Comparison of ENCODE assay signal across 16 cellular contexts in genomic region chr11:47572715-47573255, GRCh38. TPM values are rescaled to one million over a fixed set of nuclear protein-coding genes. Genes with fewer than 3 reads are reported as not detected.
DNase-seq lines count a peak whose midpoint lies in the region; ATAC-seq and TF ChIP-seq lines count a peak whose summit lies in the region.
"Had no signal": no experiment of that assay in that cellular context is flagged by ENCODE, and none has a peak within 500 bp of the region (broad histone marks: within the 10 kb centered on the region; RNA-seq: fewer than 3 reads in every experiment).

No MANE protein-coding gene starts in this region.

- peak overlapping the region in 2 of 3 donors; percentile 63 to 67 for H3K27ac Mint-ChIP-seq in IgD-negative memory B cell

- ATAC-seq in heart right ventricle (peak in 7 of 8 donors; percentile 10 to 66 (median 29)), HG03342 (IDR thresholded peaks at IDR 0.05; ENCODE audit: unreplicated experiment) (no peak)
- ATAC-seq: naive thymus-derived CD4-positive, alpha-beta T cell had no signal

- 23 to 32% methylated on average over 8 of the region's 8 CpGs for WGBS in heart right ventricle, 2 donors
- WGBS in smooth muscle cell (ENCODE audit: low lambda C conversion rate), result 97% methylated on average over 8 of the region's 8 CpGs

- H3K9me3 ChIP-seq in heart right ventricle (no peaks in the 10 kb centered on the region), smooth muscle cell (replicated peaks; ENCODE audit: low read depth) (no peaks in the 10 kb centered on the region), HAP-1 (no peaks in the 10 kb centered on the region)
- H3K9me3 ChIP-seq: BLaER1 treated with 17β-estradiol and CSF1 and Interleukin-3, amounts not matched to agents 10 nM and 100 nM had no signal

- no peak overlapping the region for H3K4me2 ChIP-seq in smooth muscle cell
- H3K4me2 ChIP-seq: BLaER1 treated with 17β-estradiol and CSF1 and Interleukin-3, amounts not matched to agents 10 nM and 100 nM had no signal

- H3K27ac ChIP-seq in heart right ventricle (peak overlapping the region in 6 of 10 donors; percentile 17 to 73 (median 40)), smooth muscle cell (ENCODE audit: low read depth) (peak overlapping the region; percentile 17)
- H3K27ac ChIP-seq: BLaER1 treated with 17β-estradiol and CSF1 and Interleukin-3, amounts not matched to agents 10 nM and 100 nM; VCaP had no signal

- TF ChIP-seq CTCF in heart right ventricle (IDR thresholded peaks at IDR 0.05) (no peak), smooth muscle cell (IDR thresholded peaks at IDR 0.05; ENCODE audit: borderline replicate concordance, insufficient read depth, poor library complexity, severe bottlenecking) (no peak)

- H3K4me3 Mint-ChIP-seq in IgD-negative memory B cell, result peak overlapping the region in 1 of 4 donors; percentile 60
- H3K4me3 Mint-ChIP-seq: central memory CD8-positive, alpha-beta T cell; naive thymus-derived CD4-positive, alpha-beta T cell had no signal

- no peaks in the 10 kb centered on the region for H3F3A ChIP-seq in smooth muscle cell (ENCODE audit: low read depth)

- peaks cover 4 to 19% (median 11%) of the 10 kb centered on the region in 3 donors for H3K4me1 Mint-ChIP-seq in IgD-negative memory B cell

- no peak overlapping the region for H2AFZ ChIP-seq in smooth muscle cell (ENCODE audit: low read depth)

- peaks cover 6% of the 10 kb centered on the region for H4K20me1 ChIP-seq in smooth muscle cell (ENCODE audit: low read depth)

- H3K27me3 Mint-ChIP-seq in IgD-negative memory B cell, result no peaks in the 10 kb centered on the region
- H3K27me3 Mint-ChIP-seq: central memory CD8-positive, alpha-beta T cell; naive thymus-derived CD4-positive, alpha-beta T cell had no signal

- intact Hi-C loops in heart right ventricle (cut with DNase I), result loop anchor here in 1 of 10 donors (5.0 kb wide), 1 partner anchor 35 kb away; no protein-coding TSS in a partner anchor

- DNase-seq in astrocyte of the hippocampus (ENCODE audit: low read depth, low spot score) (peak; percentile 45), heart right ventricle (no peak), smooth muscle cell (lab: John Stamatoyannopoulos, UW; ENCODE audit: unreplicated experiment) (no peak), NCI-H1417 treated with DMSO at 0.1 percent for 48 hours (lab: John Stamatoyannopoulos, UW) (no peak), HAP-1 (ENCODE audit: low spot score in 2 of 2) (no peak), DMS153 treated with DMSO at 0.1 percent for 48 hours (lab: John Stamatoyannopoulos, UW; ENCODE audit: unreplicated experiment) (no peak)
- DNase-seq: GF-D8; naive thymus-derived CD4-positive, alpha-beta T cell; NCI-H526 treated with DMSO at 0.1 percent for 48 hours; SIG-M5; stimulated activated CD4-positive, alpha-beta T cell treated with anti-CD3 and anti-CD28 coated beads, Interleukin-12 subunit alpha, Interleukin-12 subunit beta, amount 100 ng/mL, for 4 hours had no signal

- peaks cover 16 to 51% (median 35%) of the 10 kb centered on the region in 9 donors for H3K4me1 ChIP-seq in heart right ventricle
- H3K4me1 ChIP-seq in smooth muscle cell (ENCODE audit: low read depth), result peaks cover 2% of the 10 kb centered on the region
- peaks cover 8% of the 10 kb centered on the region for H3K4me1 ChIP-seq in HAP-1

- H3K4me3 ChIP-seq in heart right ventricle (no peak overlapping the region), smooth muscle cell (no peak overlapping the region), HAP-1 (no peak overlapping the region)
- H3K4me3 ChIP-seq: BLaER1 treated with 17β-estradiol and CSF1 and Interleukin-3, amounts not matched to agents 10 nM and 100 nM had no signal

- no peak overlapping the region for H3K9ac ChIP-seq in smooth muscle cell (ENCODE audit: low read depth)

- H3K36me3 ChIP-seq in heart right ventricle (peaks cover 0 to 93% (median 20%) of the 10 kb centered on the region in 9 donors), smooth muscle cell (ENCODE audit: low read depth) (no peaks in the 10 kb centered on the region), HAP-1 (replicated peaks) (peaks cover 72% of the 10 kb centered on the region)

- H3K27me3 ChIP-seq in heart right ventricle, result no peaks in the 10 kb centered on the region
- H3K27me3 ChIP-seq in smooth muscle cell (ENCODE audit: low read depth), result no peaks in the 10 kb centered on the region
- H3K27me3 ChIP-seq in HAP-1 (ENCODE audit: low read depth), result no peaks in the 10 kb centered on the region
- H3K27me3 ChIP-seq: BLaER1 treated with 17β-estradiol and CSF1 and Interleukin-3, amounts not matched to agents 10 nM and 100 nM had no signal

- in situ Hi-C loops in HAP-1 (cut with MboI; ENCODE audit: low sequenced_read_pairs), result no loop called here

- peaks cover 5% of the 10 kb centered on the region for H3K36me3 Mint-ChIP-seq in IgD-negative memory B cell

- peaks cover 39% of the 10 kb centered on the region for H3K79me2 ChIP-seq in smooth muscle cell (ENCODE audit: low read depth)

- H3K9me3 Mint-ChIP-seq in IgD-negative memory B cell, result no peaks in the 10 kb centered on the region
- H3K9me3 Mint-ChIP-seq: central memory CD8-positive, alpha-beta T cell; naive thymus-derived CD4-positive, alpha-beta T cell had no signal

RNA-seq across cellular contexts. Expression of gene KBTBD4, which starts 6.0 kb away (rescaled TPM):
- polyA plus RNA-seq in IgD-negative memory B cell (41.6 TPM), heart right ventricle (1 to 10 TPM; 3.1 to 9.2 TPM), smooth muscle cell (13.7 and 14.2 TPM in 2 replicates)
- total RNA-seq in heart right ventricle (10 to 100 TPM; 13.6 to 21.0 (median 16.2) TPM), smooth muscle cell (9.4 and 17.5 TPM in 2 replicates)

RNA-seq across cellular contexts. Expression of gene NDUFS3, which starts 6.1 kb away (rescaled TPM):
- 105 TPM for polyA plus RNA-seq in IgD-negative memory B cell
- 100 to 1,000 TPM; 171 to 359 (median 287) TPM for total RNA-seq in heart right ventricle
- polyA plus RNA-seq in heart right ventricle, result 100 to 1,000 TPM; 291 to 570 TPM
- 53.8 and 60.8 TPM in 2 replicates for total RNA-seq in smooth muscle cell
- 106 and 110 TPM in 2 replicates for polyA plus RNA-seq in smooth muscle cell

RNA-seq across cellular contexts. Expression of gene PTPMT1, which starts 7.4 kb away (rescaled TPM):
- 49.5 TPM for polyA plus RNA-seq in IgD-negative memory B cell
- total RNA-seq in heart right ventricle, result 10 to 100 TPM; 16.9 to 24.6 (median 21.3) TPM
- 10 to 100 TPM; 36.4 to 66.9 TPM for polyA plus RNA-seq in heart right ventricle
- 136 and 152 TPM in 2 replicates for total RNA-seq in smooth muscle cell
- polyA plus RNA-seq in smooth muscle cell, result 75.5 and 103 TPM in 2 replicates

RNA-seq across cellular contexts. Expression of gene FAM180B, which starts 13.7 kb away (rescaled TPM):
- not detected for polyA plus RNA-seq in IgD-negative memory B cell
- total RNA-seq in heart right ventricle, result 1 to 10 TPM in 1 of 10 donors, under 1 TPM in 4, not detected in 5; 0.19 to 1.0 (median 0.24) TPM
- under 1 TPM in 1 of 2 donors, not detected in 1; 0.07 TPM for polyA plus RNA-seq in heart right ventricle
- total RNA-seq in smooth muscle cell, result not detected in 2 replicates
- 0.46 TPM in 1 of 2 replicates, not detected in the other for polyA plus RNA-seq in smooth muscle cell
- polyA plus RNA-seq: naive thymus-derived CD4-positive, alpha-beta T cell had no signal

RNA-seq across cellular contexts. Expression of gene CELF1, which starts 19.9 kb away (rescaled TPM):
- 78.6 TPM for polyA plus RNA-seq in IgD-negative memory B cell
- 10 to 100 TPM; 68.3 to 97.0 (median 87.7) TPM for total RNA-seq in heart right ventricle
- polyA plus RNA-seq in heart right ventricle, result 10 to 100 TPM; 24.4 to 35.8 TPM
- total RNA-seq in smooth muscle cell, result 64.8 and 78.2 TPM in 2 replicates
- polyA plus RNA-seq in smooth muscle cell, result 42.5 and 49.4 TPM in 2 replicates
